Comparison of ENCODE assay signal across 1 cellular context in the genomic region with DNA sequence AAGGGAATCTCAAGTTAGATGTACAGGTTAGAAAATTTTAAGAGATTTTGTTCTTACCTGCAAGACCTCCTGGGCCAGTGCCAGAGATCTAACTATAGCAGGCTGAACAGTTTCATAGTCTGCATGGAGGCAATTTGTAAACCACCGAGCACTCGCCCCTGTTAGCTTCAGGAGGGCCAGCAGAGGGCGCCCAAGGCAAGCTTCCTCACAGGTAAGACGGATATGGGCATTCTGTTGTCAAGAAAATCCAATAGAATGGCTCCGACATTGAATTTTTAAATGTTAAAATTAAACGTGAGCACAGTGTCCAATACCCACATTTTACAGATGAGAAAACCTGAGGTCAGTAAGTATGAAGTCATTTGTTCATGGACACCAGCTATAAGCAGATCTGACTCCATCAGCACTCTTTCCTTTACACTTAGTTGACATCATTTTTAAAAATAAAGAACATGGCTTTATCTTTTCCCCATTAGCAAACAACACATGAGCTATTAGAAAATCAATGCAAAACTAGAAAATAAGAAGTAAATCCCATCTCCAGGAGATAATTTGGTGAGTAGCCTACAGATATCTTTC.
TF ChIP-seq lines count a peak whose summit lies in the region.

No MANE protein-coding gene starts in this region.

TF ChIP-seq in WTC11, 78 proteins besides CTCF, POLR2A, EP300 and RAD21 (continued from another document):
- TF ChIP-seq SMAD3 (CRISPR knock-in tag; IDR thresholded peaks at IDR 0.05; ENCODE audit: borderline replicate concordance): no peak
